15 cellular contexts compared by ENCODE assay signal in genomic region chr12:89945123-89945522, GRCh38.
"Had no signal": no experiment of that assay in that cellular context is flagged by ENCODE, and none has a peak within 500 bp of the region (broad histone marks: within the 10 kb centered on the region; RNA-seq: fewer than 3 reads in every experiment).

No MANE protein-coding gene starts in this region.

- H3K4me3 Mint-ChIP-seq: stimulated activated naive CD8-positive, alpha-beta T cell treated with anti-CD3 and anti-CD28 coated beads, Interleukin-15, Interleukin-2, amounts not matched to agents 100 ng/mL and 50 ng/mL, for 24 hours had no signal

- DNase-seq: effector CD4-positive, alpha-beta T cell; foreskin melanocyte; head of caudate nucleus; mammary epithelial cell; posterior cingulate gyrus; sigmoid colon; stimulated activated CD4-positive, alpha-beta T cell treated with anti-CD3 and anti-CD28 coated beads, Interleukin-2, amount 100 ng/mL, for 48 hours; tibial artery; upper lobe of left lung; uterus had no signal

- H3K36me3 ChIP-seq: right atrium auricular region, sigmoid colon, tibial artery, upper lobe of left lung, uterus had no signal

- H3K27me3 Mint-ChIP-seq: stimulated activated naive CD8-positive, alpha-beta T cell treated with anti-CD3 and anti-CD28 coated beads, Interleukin-15, Interleukin-2, amounts not matched to agents 100 ng/mL and 50 ng/mL, for 24 hours had no signal

- H3K27ac Mint-ChIP-seq: stimulated activated naive CD8-positive, alpha-beta T cell treated with anti-CD3 and anti-CD28 coated beads, Interleukin-15, Interleukin-2, amounts not matched to agents 100 ng/mL and 50 ng/mL, for 24 hours had no signal

- H3K27ac ChIP-seq: coronary artery, right atrium auricular region, skin epidermis, tibial artery, upper lobe of left lung had no signal

- H3K9me3 ChIP-seq: right atrium auricular region, sigmoid colon, tibial artery, upper lobe of left lung, uterus had no signal

- H3K4me3 ChIP-seq: coronary artery, hepatocyte, right atrium auricular region, sigmoid colon, skin epidermis, tibial artery, upper lobe of left lung, uterus had no signal

- H3K27me3 ChIP-seq: hepatocyte, right atrium auricular region, sigmoid colon, tibial artery, upper lobe of left lung, uterus had no signal

- H3K9me3 Mint-ChIP-seq: stimulated activated naive CD8-positive, alpha-beta T cell treated with anti-CD3 and anti-CD28 coated beads, Interleukin-15, Interleukin-2, amounts not matched to agents 100 ng/mL and 50 ng/mL, for 24 hours had no signal
